In genomic region chr1:26787706-26788514, GRCh38 we compare ENCODE assay signal across 1 cellular context.
TF ChIP-seq lines count a peak whose summit lies in the region.

Gene PIGV, plus strand, starts transcription at chr1:26787950. Its CDS starts 2,866 bp downstream, at chr1:26790816.

TF ChIP-seq in K562, 482 proteins besides CTCF, POLR2A, EP300 and RAD21 (continued from another document):
- TF ChIP-seq FOXP1 (CRISPR knock-in tag; IDR thresholded peaks at IDR 0.05) = 0 out of 2 replicates have a peak, but pooled peaks have one; percentile 60
- TF ChIP-seq MAX (CRISPR knock-in tag; IDR thresholded peaks at IDR 0.05) = peak; percentile 70
- TF ChIP-seq RBM22 (IDR thresholded peaks at IDR 0.05; ENCODE audit: low read depth, low read length, poor library complexity, severe bottlenecking) = peak; percentile 97
- TF ChIP-seq KDM2B (CRISPR knock-in tag; IDR thresholded peaks at IDR 0.05) = 0 out of 2 replicates have a peak, but pooled peaks have one; percentile 61
- TF ChIP-seq E2F4 (CRISPR knock-in tag; IDR thresholded peaks at IDR 0.05; ENCODE audit: low read depth) = peak; percentile 27
- no peak for TF ChIP-seq WHSC1 (IDR thresholded peaks at IDR 0.05; ENCODE audit: low read length)
- TF ChIP-seq SIN3B (IDR thresholded peaks at IDR 0.05; ENCODE audit: low read depth) = peak; percentile 61
- TF ChIP-seq NONO (IDR thresholded peaks at IDR 0.05; ENCODE audit: low read depth in 2 of 2, low read length in 1 of 2) = peak; percentile 53 to 63; a peak in 2 of 4 replicates
- no peak for TF ChIP-seq ETV6 (IDR thresholded peaks at IDR 0.05; ENCODE audit: borderline replicate concordance in 1 of 2, low read depth in 2 of 2, low read length in 1 of 2)
- peak; percentile 59; the same call in 1 of the 2 replicates for TF ChIP-seq ETV6 (CRISPR knock-in tag; IDR thresholded peaks at IDR 0.05; ENCODE audit: borderline replicate concordance)
- TF ChIP-seq E2F6 (IDR thresholded peaks at IDR 0.05; ENCODE audit: borderline replicate concordance in 1 of 2, extremely low read depth in 1 of 2, insufficient read depth in 1 of 2, insufficient read length in 1 of 2, low read depth in 1 of 2, low read length in 1 of 2, poor library complexity in 1 of 2, severe bottlenecking in 1 of 2) = peak; percentile 78 to 94
- TF ChIP-seq MBD2 (IDR thresholded peaks at IDR 0.05; ENCODE audit: borderline replicate concordance, low read depth) = peak; percentile 60; the same call in 1 of the 2 replicates
- TF ChIP-seq COPS2 (conservative IDR thresholded peaks at IDR 0.05) = no peak
- TF ChIP-seq HMGXB4 (CRISPR knock-in tag; IDR thresholded peaks at IDR 0.05) = peak; percentile 35; the same call in 1 of the 2 replicates
- TF ChIP-seq KLF6 (CRISPR knock-in tag; IDR thresholded peaks at IDR 0.05; ENCODE audit: borderline replicate concordance) = 0 out of 2 replicates have a peak, but pooled peaks have one; percentile 55
- no peak for TF ChIP-seq DEAF1 (CRISPR knock-in tag; IDR thresholded peaks at IDR 0.05)
